ENCODE assay signal across 13 cellular contexts in the genomic region with DNA sequence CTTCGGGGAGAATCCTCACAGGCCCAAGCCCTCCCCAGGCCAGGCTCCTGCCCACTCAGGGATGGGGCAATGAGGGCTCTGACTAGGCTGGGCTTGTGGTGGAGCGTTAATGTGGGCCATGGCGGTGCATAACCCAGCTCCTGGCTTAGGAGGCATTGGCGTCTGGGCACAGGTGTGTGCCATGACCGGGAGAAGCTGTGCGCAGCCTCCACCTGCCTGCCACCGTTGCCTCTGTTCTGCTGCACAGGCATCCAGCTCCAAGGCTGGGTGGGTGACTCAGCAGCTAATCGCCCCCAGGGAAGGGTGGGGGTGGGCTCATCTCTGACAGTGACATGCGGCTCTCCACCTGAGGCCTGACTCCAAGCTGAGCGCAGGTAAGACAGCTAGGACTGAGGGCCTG.
"Had no signal": no experiment of that assay in that cellular context is flagged by ENCODE, and none has a peak within 500 bp of the region (broad histone marks: within the 10 kb centered on the region; RNA-seq: fewer than 3 reads in every experiment).

No MANE protein-coding gene starts in this region.

- H3K4me3 Mint-ChIP-seq: mesothelial cell of epicardium, nephron progenitor cell, T-cell had no signal

- H3K27me3 Mint-ChIP-seq: T-cell had no signal

- ATAC-seq: T-cell had no signal

- H3K27ac Mint-ChIP-seq: activated T-helper 2 cell treated with anti-CD3 and anti-CD28 coated beads, Interferon-gamma antibody, Interleukin-2, Interleukin-4, amounts not matched to agents 10 μg/mL and 5 μg/mL and 100 μg/mL, durations not matched to agents 14 hours and 24 hours and 36 hours; mesothelial cell of epicardium; nephron progenitor cell had no signal

- H3K27ac ChIP-seq: dorsolateral prefrontal cortex, esophagus muscularis mucosa, sigmoid colon, thoracic aorta had no signal

- H3K9me3 ChIP-seq: esophagus muscularis mucosa, sigmoid colon, thoracic aorta had no signal

- H3K9me3 Mint-ChIP-seq: activated T-helper 2 cell treated with anti-CD3 and anti-CD28 coated beads, Interferon-gamma antibody, Interleukin-2, Interleukin-4, amounts not matched to agents 10 μg/mL and 5 μg/mL and 100 μg/mL, durations not matched to agents 14 hours and 24 hours and 36 hours; mesothelial cell of epicardium; nephron progenitor cell; T-cell had no signal

- DNase-seq: activated CD4-positive, CD25-positive, alpha-beta regulatory T cell treated with anti-CD3 and anti-CD28 coated beads, Interleukin-2, amount 50 U/mL, for 72 hours; activated naive CD4-positive, alpha-beta T cell treated with anti-CD3 and anti-CD28 coated beads, Interleukin-2, amount 50 U/mL, for 16 hours; dorsolateral prefrontal cortex; nephron progenitor cell; stimulated activated CD4-positive, alpha-beta T cell treated with anti-CD3 and anti-CD28 coated beads, Interleukin-12 subunit alpha, Interleukin-12 subunit beta, amount 100 ng/mL, for 4 hours; stimulated activated CD4-positive, alpha-beta T cell treated with anti-CD3 and anti-CD28 coated beads, Interleukin-2, amount 100 ng/mL, for 24 hours; T-cell; T-helper 9 cell had no signal

- H3K4me3 ChIP-seq: dorsolateral prefrontal cortex, esophagus muscularis mucosa, sigmoid colon, thoracic aorta had no signal
